ENCODE assay signal across 17 cellular contexts in genomic region chr20:31580706-31581105, GRCh38. TPM values are rescaled to one million over a fixed set of nuclear protein-coding genes. Genes with fewer than 3 reads are reported as not detected.
"Had no signal": no experiment of that assay in that cellular context is flagged by ENCODE, and none has a peak within 500 bp of the region (broad histone marks: within the 10 kb centered on the region; RNA-seq: fewer than 3 reads in every experiment).

No MANE protein-coding gene starts in this region.

- H3K9me3 Mint-ChIP-seq: activated T-cell treated with anti-CD3 and anti-CD28 coated beads, Interleukin-2, amount 50 U/mL, for 4 hours; dendritic cell treated with granulocyte-macrophage colony-stimulating factor and Interleukin-4, amounts not matched to agents 40 ng/mL and 50 ng/mL, for 4 days had no signal

- FAIRE-seq: endometrium, kidney had no signal

- DNase-seq: activated CD4-positive, alpha-beta memory T cell treated with anti-CD3 and anti-CD28 coated beads for 36 hours; activated gamma-delta T cell; activated T-cell treated with anti-CD3 and anti-CD28 coated beads, Interleukin-2, amount 50 U/mL, for 4 hours; cerebellar nuclear complex; foreskin keratinocyte; head of caudate nucleus; kidney; naive thymus-derived CD4-positive, alpha-beta T cell; psoas muscle; stimulated activated CD4-positive, alpha-beta T cell treated with anti-CD3 and anti-CD28 coated beads, Interleukin-2, amount 100 ng/mL, for 48 hours; stimulated activated naive CD8-positive, alpha-beta T cell treated with anti-CD3 and anti-CD28 coated beads, Interleukin-15, Interleukin-2, amounts not matched to agents 100 U/mL and 50 U/mL, for 24 hours; T1000 had no signal

- H3K27me3 ChIP-seq: esophagus muscularis mucosa, foreskin keratinocyte had no signal

- H3K27ac ChIP-seq: esophagus muscularis mucosa, foreskin keratinocyte, psoas muscle had no signal

- H3K36me3 ChIP-seq: esophagus muscularis mucosa had no signal

- H3K36me3 Mint-ChIP-seq: activated CD4-positive, alpha-beta memory T cell treated with anti-CD3 and anti-CD28 coated beads for 36 hours; activated naive CD8-positive, alpha-beta T cell had no signal

- H3K4me1 ChIP-seq: esophagus muscularis mucosa, foreskin keratinocyte, psoas muscle had no signal

- H3K4me3 Mint-ChIP-seq: activated CD4-positive, alpha-beta memory T cell treated with anti-CD3 and anti-CD28 coated beads for 36 hours; activated naive CD8-positive, alpha-beta T cell; activated T-cell treated with anti-CD3 and anti-CD28 coated beads, Interleukin-2, amount 50 U/mL, for 4 hours; dendritic cell treated with granulocyte-macrophage colony-stimulating factor and Interleukin-4, amounts not matched to agents 40 ng/mL and 50 ng/mL, for 4 days; naive thymus-derived CD4-positive, alpha-beta T cell had no signal

- H3K9me3 ChIP-seq: esophagus muscularis mucosa, psoas muscle had no signal

- H3K4me3 ChIP-seq: esophagus muscularis mucosa, psoas muscle had no signal

- H3K27ac Mint-ChIP-seq: activated CD4-positive, alpha-beta memory T cell treated with anti-CD3 and anti-CD28 coated beads for 36 hours; activated naive CD8-positive, alpha-beta T cell; dendritic cell treated with granulocyte-macrophage colony-stimulating factor and Interleukin-4, amounts not matched to agents 40 ng/mL and 50 ng/mL, for 4 days; naive thymus-derived CD4-positive, alpha-beta T cell had no signal

RNA-seq across cellular contexts. Expression of gene ID1, which starts 24.4 kb away (rescaled TPM):
- polyA plus RNA-seq: naive thymus-derived CD4-positive, alpha-beta T cell had no signal

RNA-seq across cellular contexts. Expression of gene COX4I2, which starts 57.0 kb away (rescaled TPM):
- total RNA-seq: activated CD4-positive, alpha-beta memory T cell treated with anti-CD3 and anti-CD28 coated beads for 36 hours; activated T-cell treated with anti-CD3 and anti-CD28 coated beads, Interleukin-2, amount 50 U/mL, for 4 hours; foreskin keratinocyte; naive thymus-derived CD4-positive, alpha-beta T cell; temporal lobe had no signal
- polyA plus RNA-seq: foreskin keratinocyte; naive thymus-derived CD4-positive, alpha-beta T cell had no signal
